ENCODE assay signal across 1 cellular context in genomic region chr15:39211108-39211979, GRCh38.
TF ChIP-seq lines count a peak whose summit lies in the region.

No MANE protein-coding gene starts in this region.

TF ChIP-seq in HepG2, 621 proteins besides CTCF, POLR2A, EP300 and RAD21 (continued from another document and continues in another):
- TF ChIP-seq, protein P1, sequence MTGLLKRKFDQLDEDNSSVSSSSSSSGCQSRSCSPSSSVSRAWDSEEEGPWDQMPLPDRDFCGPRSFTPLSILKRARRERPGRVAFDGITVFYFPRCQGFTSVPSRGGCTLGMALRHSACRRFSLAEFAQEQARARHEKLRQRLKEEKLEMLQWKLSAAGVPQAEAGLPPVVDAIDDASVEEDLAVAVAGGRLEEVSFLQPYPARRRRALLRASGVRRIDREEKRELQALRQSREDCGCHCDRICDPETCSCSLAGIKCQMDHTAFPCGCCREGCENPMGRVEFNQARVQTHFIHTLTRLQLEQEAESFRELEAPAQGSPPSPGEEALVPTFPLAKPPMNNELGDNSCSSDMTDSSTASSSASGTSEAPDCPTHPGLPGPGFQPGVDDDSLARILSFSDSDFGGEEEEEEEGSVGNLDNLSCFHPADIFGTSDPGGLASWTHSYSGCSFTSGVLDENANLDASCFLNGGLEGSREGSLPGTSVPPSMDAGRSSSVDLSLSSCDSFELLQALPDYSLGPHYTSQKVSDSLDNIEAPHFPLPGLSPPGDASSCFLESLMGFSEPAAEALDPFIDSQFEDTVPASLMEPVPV (CRISPR knock-in tag; IDR thresholded peaks at IDR 0.05): no peak
- peak; percentile 83 for TF ChIP-seq CEBPG (CRISPR knock-in tag; IDR thresholded peaks at IDR 0.05)
- peak; percentile 64; the same call in 1 of the 2 replicates for TF ChIP-seq ZNF317 (CRISPR knock-in tag; IDR thresholded peaks at IDR 0.05)
- TF ChIP-seq TBL1XR1 (IDR thresholded peaks at IDR 0.05; ENCODE audit: borderline replicate concordance, low read length, partially characterized antibody): no peak
- TF ChIP-seq ZNF256 (CRISPR knock-in tag; conservative IDR thresholded peaks at IDR 0.05): no peak
- TF ChIP-seq TCF12 (IDR thresholded peaks at IDR 0.05): no peak
- TF ChIP-seq TCF12 (CRISPR knock-in tag; IDR thresholded peaks at IDR 0.05): no peak
- TF ChIP-seq FOXO1 (CRISPR knock-in tag; IDR thresholded peaks at IDR 0.05): peak; percentile 74
- TF ChIP-seq, protein P2, sequence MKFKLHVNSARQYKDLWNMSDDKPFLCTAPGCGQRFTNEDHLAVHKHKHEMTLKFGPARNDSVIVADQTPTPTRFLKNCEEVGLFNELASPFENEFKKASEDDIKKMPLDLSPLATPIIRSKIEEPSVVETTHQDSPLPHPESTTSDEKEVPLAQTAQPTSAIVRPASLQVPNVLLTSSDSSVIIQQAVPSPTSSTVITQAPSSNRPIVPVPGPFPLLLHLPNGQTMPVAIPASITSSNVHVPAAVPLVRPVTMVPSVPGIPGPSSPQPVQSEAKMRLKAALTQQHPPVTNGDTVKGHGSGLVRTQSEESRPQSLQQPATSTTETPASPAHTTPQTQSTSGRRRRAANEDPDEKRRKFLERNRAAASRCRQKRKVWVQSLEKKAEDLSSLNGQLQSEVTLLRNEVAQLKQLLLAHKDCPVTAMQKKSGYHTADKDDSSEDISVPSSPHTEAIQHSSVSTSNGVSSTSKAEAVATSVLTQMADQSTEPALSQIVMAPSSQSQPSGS (CRISPR knock-in tag; IDR thresholded peaks at IDR 0.05): peak; percentile 98
- no peak for TF ChIP-seq DR1 (CRISPR knock-in tag; IDR thresholded peaks at IDR 0.05)
- TF ChIP-seq PITX1 (CRISPR knock-in tag; IDR thresholded peaks at IDR 0.05): peak; percentile 84; the same call in 1 of the 2 replicates
- no peak for TF ChIP-seq IRF9 (CRISPR knock-in tag; IDR thresholded peaks at IDR 0.05; ENCODE audit: borderline replicate concordance)
- TF ChIP-seq ZNF709 (CRISPR knock-in tag; IDR thresholded peaks at IDR 0.05): no peak
- TF ChIP-seq ZBTB20 (CRISPR knock-in tag; IDR thresholded peaks at IDR 0.05; ENCODE audit: borderline replicate concordance, low read depth): 0 out of 2 replicates have a peak, but pooled peaks have one; percentile 25
- TF ChIP-seq PRMT3 (CRISPR knock-in tag; IDR thresholded peaks at IDR 0.05; ENCODE audit: borderline replicate concordance, low read depth): no peak
- TF ChIP-seq FOXP1 (IDR thresholded peaks at IDR 0.05): no peak
- TF ChIP-seq FOXP1 (CRISPR knock-in tag; IDR thresholded peaks at IDR 0.05): peak; percentile 92
- no peak for TF ChIP-seq ZNF616 (CRISPR knock-in tag; IDR thresholded peaks at IDR 0.05; ENCODE audit: low read depth)
- peak; percentile 92 for TF ChIP-seq ARID5B (CRISPR knock-in tag; IDR thresholded peaks at IDR 0.05)
- peak in 1 of 2 experiments; percentile 74; a peak in 2 of 4 replicates for TF ChIP-seq KLF16 (CRISPR knock-in tag; IDR thresholded peaks at IDR 0.05)
- TF ChIP-seq, protein P3, sequence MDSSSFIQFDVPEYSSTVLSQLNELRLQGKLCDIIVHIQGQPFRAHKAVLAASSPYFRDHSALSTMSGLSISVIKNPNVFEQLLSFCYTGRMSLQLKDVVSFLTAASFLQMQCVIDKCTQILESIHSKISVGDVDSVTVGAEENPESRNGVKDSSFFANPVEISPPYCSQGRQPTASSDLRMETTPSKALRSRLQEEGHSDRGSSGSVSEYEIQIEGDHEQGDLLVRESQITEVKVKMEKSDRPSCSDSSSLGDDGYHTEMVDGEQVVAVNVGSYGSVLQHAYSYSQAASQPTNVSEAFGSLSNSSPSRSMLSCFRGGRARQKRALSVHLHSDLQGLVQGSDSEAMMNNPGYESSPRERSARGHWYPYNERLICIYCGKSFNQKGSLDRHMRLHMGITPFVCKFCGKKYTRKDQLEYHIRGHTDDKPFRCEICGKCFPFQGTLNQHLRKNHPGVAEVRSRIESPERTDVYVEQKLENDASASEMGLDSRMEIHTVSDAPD (CRISPR knock-in tag; IDR thresholded peaks at IDR 0.05): peak; percentile 64; the same call in 1 of the 2 replicates
- TF ChIP-seq MLX (CRISPR knock-in tag; IDR thresholded peaks at IDR 0.05): 0 out of 2 replicates have a peak, but pooled peaks have one; percentile 15
- TF ChIP-seq ZNF687 (CRISPR knock-in tag; IDR thresholded peaks at IDR 0.05): no peak
- TF ChIP-seq CCDC6 (CRISPR knock-in tag; IDR thresholded peaks at IDR 0.05): peak; percentile 47; the same call in 1 of the 2 replicates
- TF ChIP-seq NCOR1 (IDR thresholded peaks at IDR 0.05; ENCODE audit: borderline replicate concordance, low read length): peak; percentile 30; the same call in 1 of the 2 replicates
- TF ChIP-seq PHB2 (IDR thresholded peaks at IDR 0.05; ENCODE audit: partially characterized antibody): no peak
- TF ChIP-seq TOE1 (CRISPR knock-in tag; IDR thresholded peaks at IDR 0.05): no peak
- TF ChIP-seq ZNF512 (CRISPR knock-in tag; IDR thresholded peaks at IDR 0.05): no peak
- peak; percentile 32; the same call in 1 of the 2 replicates for TF ChIP-seq MIER3 (CRISPR knock-in tag; IDR thresholded peaks at IDR 0.05; ENCODE audit: borderline replicate concordance)
- TF ChIP-seq MTF1 (CRISPR knock-in tag; IDR thresholded peaks at IDR 0.05): no peak
- peak; percentile 45; the same call in 1 of the 2 replicates for TF ChIP-seq POGZ (CRISPR knock-in tag; IDR thresholded peaks at IDR 0.05)
- TF ChIP-seq, protein P4, sequence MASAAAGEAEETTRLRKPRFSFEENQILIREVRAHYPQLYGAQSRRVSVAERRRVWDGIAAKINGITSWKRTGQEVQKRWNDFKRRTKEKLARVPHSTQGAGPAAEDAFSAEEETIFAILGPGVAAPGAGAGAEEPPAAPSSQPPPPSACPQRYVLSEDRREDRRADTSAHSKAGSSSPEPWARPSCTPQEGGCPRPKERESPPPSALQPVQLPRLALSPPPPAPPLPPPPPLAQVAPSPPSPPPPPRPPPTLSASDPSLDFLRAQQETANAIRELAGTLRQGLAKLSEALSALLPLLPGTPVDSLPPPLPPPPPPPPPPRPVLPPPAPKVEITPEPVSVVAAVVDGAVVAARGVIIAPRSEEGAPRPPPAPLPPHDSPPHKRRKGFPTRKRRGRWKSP (CRISPR knock-in tag; IDR thresholded peaks at IDR 0.05): peak; percentile 41; the same call in 1 of the 2 replicates
- TF ChIP-seq TCF7 (IDR thresholded peaks at IDR 0.05; ENCODE audit: low read depth): peak; percentile 94
- no peak for TF ChIP-seq THAP7 (CRISPR knock-in tag; IDR thresholded peaks at IDR 0.05)
- TF ChIP-seq TEAD3 (CRISPR knock-in tag; optimal IDR thresholded peaks at IDR 0.05; ENCODE audit: borderline replicate concordance): peak; percentile 52
- TF ChIP-seq IKZF5 (CRISPR knock-in tag; IDR thresholded peaks at IDR 0.05): no peak
- no peak for TF ChIP-seq ZNF879 (CRISPR knock-in tag; IDR thresholded peaks at IDR 0.05)
- peak; percentile 78 for TF ChIP-seq TCF7L2 (IDR thresholded peaks at IDR 0.05; ENCODE audit: low read depth, low read length)
